8 cellular contexts compared by ENCODE assay signal in genomic region chr16:2497116-2497630, GRCh38. TPM values are rescaled to one million over a fixed set of nuclear protein-coding genes. Genes with fewer than 3 reads are reported as not detected.
DNase-seq lines count a peak whose midpoint lies in the region; ATAC-seq and TF ChIP-seq lines count a peak whose summit lies in the region.
"Had no signal": no experiment of that assay in that cellular context is flagged by ENCODE, and none has a peak within 500 bp of the region (broad histone marks: within the 10 kb centered on the region; RNA-seq: fewer than 3 reads in every experiment).

No MANE protein-coding gene starts in this region.

- no peaks in the 10 kb centered on the region for H3K9me3 Mint-ChIP-seq in T-helper 2 cell treated with Interferon-gamma antibody and Interleukin-4, amounts not matched to agents 5 μg/mL and 100 μg/mL, for 36 hours

- H4K91ac ChIP-seq in neuronal stem cell (ENCODE audit: low read depth, low read length, poor library complexity) = no peak overlapping the region

- no peak overlapping the region for H3K14ac ChIP-seq in neuronal stem cell (ENCODE audit: low read length)

- DNase-seq in GM03348 (ENCODE audit: low spot score) (peak; percentile 74), body of pancreas (peak in 3 of 4 donors; percentile 59 to 64 (median 62)), neuronal stem cell (ENCODE audit: low spot score) (no peak)
- DNase-seq in stimulated activated CD8-positive, alpha-beta memory T cell treated with anti-CD3 and anti-CD28 coated beads, Interleukin-4, amount 100 ng/mL, for 48 hours = no peak
- no peak for DNase-seq in T-helper 2 cell treated with Interferon-gamma antibody and Interleukin-4, amounts not matched to agents 5 μg/mL and 100 μg/mL, for 36 hours (ENCODE audit: low spot score)
- DNase-seq: islet precursor cell had no signal

- peak overlapping the region; percentile 89 for H3K23ac ChIP-seq in neuronal stem cell (ENCODE audit: low read depth, low read length, poor library complexity)

- H3K4me3 ChIP-seq in body of pancreas = no peak overlapping the region
- no peak overlapping the region for H3K4me3 ChIP-seq in neuronal stem cell (ENCODE audit: low read length in 2 of 2)

- H3K36me3 ChIP-seq in body of pancreas (replicated peaks in 1 of 2; ENCODE audit: insufficient read depth in 1 of 2, low read depth in 2 of 2) = peaks cover 0 to 1% of the 10 kb centered on the region in 2 donors
- H3K36me3 ChIP-seq in neuronal stem cell (replicated peaks in 1 of 2; ENCODE audit: control insufficient read depth in 2 of 2, insufficient read depth in 2 of 2, low read length in 2 of 2) = peaks cover 19 to 40% of the 10 kb centered on the region in 2 donors

- H2BK5ac ChIP-seq in neuronal stem cell (ENCODE audit: low read length) = peak overlapping the region; percentile 13

- H3K79me1 ChIP-seq in neuronal stem cell (ENCODE audit: low read depth, low read length) = peaks cover 8% of the 10 kb centered on the region

- no peak overlapping the region for H3K4me3 Mint-ChIP-seq in T-helper 2 cell treated with Interferon-gamma antibody and Interleukin-4, amounts not matched to agents 5 μg/mL and 100 μg/mL, for 36 hours

- H3K4me2 ChIP-seq in neuronal stem cell (ENCODE audit: insufficient read depth, low read length, poor library complexity, severe bottlenecking) = no peak overlapping the region

- no peak overlapping the region for H2BK12ac ChIP-seq in neuronal stem cell (ENCODE audit: low read length)

- H3K9me3 ChIP-seq in body of pancreas (no peaks in the 10 kb centered on the region), neuronal stem cell (replicated peaks in 1 of 2; ENCODE audit: control insufficient read depth in 2 of 2, insufficient read depth in 1 of 2, low read depth in 1 of 2, low read length in 2 of 2) (peaks cover 0 to under 1% of the 10 kb centered on the region in 2 donors)

- H3K4me1 ChIP-seq in body of pancreas (peaks cover 61% of the 10 kb centered on the region), neuronal stem cell (ENCODE audit: control insufficient read depth in 2 of 2, insufficient read depth in 1 of 2, low read depth in 1 of 2, low read length in 2 of 2) (peaks cover 9% of the 10 kb centered on the region in 2 donors)

- no peak overlapping the region for H2AFZ ChIP-seq in neuronal stem cell (ENCODE audit: low read length)

- ATAC-seq in body of pancreas (peak; percentile 13), GM21526 (IDR thresholded peaks at IDR 0.05; ENCODE audit: low FRiP score, unreplicated experiment) (no peak)

- H2BK15ac ChIP-seq in neuronal stem cell (ENCODE audit: low read length) = no peak overlapping the region

- H3K27ac ChIP-seq in body of pancreas (peak overlapping the region in 3 of 4 donors; percentile 51 to 71 (median 71)), neuronal stem cell (replicated peaks; ENCODE audit: low read length) (no peak overlapping the region)

- H4K8ac ChIP-seq in neuronal stem cell (ENCODE audit: low read depth, low read length) = no peak overlapping the region

- no peak for TF ChIP-seq POLR2A in body of pancreas (IDR thresholded peaks at IDR 0.05)

- intact Hi-C loops in body of pancreas (cut with DNase I) = loop anchor here (5.0 to 10.0 kb wide), 3 partner anchors 62 to 225 kb away; no protein-coding TSS in a partner anchor

- no peak overlapping the region for H3K18ac ChIP-seq in neuronal stem cell (ENCODE audit: low read length)

- H3K4ac ChIP-seq in neuronal stem cell (ENCODE audit: low read length) = no peak overlapping the region

- TF ChIP-seq CTCF in body of pancreas (IDR thresholded peaks at IDR 0.05) = no peak

- no peaks in the 10 kb centered on the region for H3K27me3 Mint-ChIP-seq in T-helper 2 cell treated with Interferon-gamma antibody and Interleukin-4, amounts not matched to agents 5 μg/mL and 100 μg/mL, for 36 hours (ENCODE audit: low read depth)

- H3K36me3 Mint-ChIP-seq in T-helper 2 cell treated with Interferon-gamma antibody and Interleukin-4, amounts not matched to agents 5 μg/mL and 100 μg/mL, for 36 hours (ENCODE audit: low read depth) = peaks cover 1% of the 10 kb centered on the region

- H3K27ac Mint-ChIP-seq in T-helper 2 cell treated with Interferon-gamma antibody and Interleukin-4, amounts not matched to agents 5 μg/mL and 100 μg/mL, for 36 hours = no peak overlapping the region

- WGBS in body of pancreas, 2 donors = 63 to 66% methylated on average over 9 to 21 of the region's 21 CpGs
- WGBS in neuronal stem cell (ENCODE audit: extremely low coverage in 2 of 2, insufficient read length in 2 of 2, insufficient replicate concordance in 1 of 2), 2 donors = no CpG with 5 or more reads among the region's 21 CpGs

- no peaks in the 10 kb centered on the region for H3K27me3 ChIP-seq in body of pancreas
- H3K27me3 ChIP-seq in neuronal stem cell (ENCODE audit: control insufficient read depth in 3 of 3, insufficient read depth in 3 of 3, low read depth in 1 of 3, low read length in 3 of 3) = no peaks in the 10 kb centered on the region

- H3K4me1 Mint-ChIP-seq in T-helper 2 cell treated with Interferon-gamma antibody and Interleukin-4, amounts not matched to agents 5 μg/mL and 100 μg/mL, for 36 hours (ENCODE audit: low read depth) = no peaks in the 10 kb centered on the region

- no peak overlapping the region for H2AK5ac ChIP-seq in neuronal stem cell (ENCODE audit: low read depth, low read length)

- H3K9ac ChIP-seq in neuronal stem cell (ENCODE audit: low read depth, low read length, poor library complexity) = peak overlapping the region; percentile 21

- no peak overlapping the region for H2BK120ac ChIP-seq in neuronal stem cell (ENCODE audit: low read depth, low read length)

RNA-seq across cellular contexts. Expression of gene ATP6V0C, which starts 16.6 kb away (rescaled TPM):
- total RNA-seq in body of pancreas = 10 to 100 TPM; 33.5 to 38.9 TPM
- polyA plus RNA-seq in neuronal stem cell (2013, experiment 1 of 2) = 244 TPM
- polyA plus RNA-seq in neuronal stem cell (2013, experiment 2 of 2) = 240 TPM

RNA-seq across cellular contexts. Expression of gene TBC1D24, which starts 22.2 kb away (rescaled TPM):
- total RNA-seq in body of pancreas = 10 to 100 TPM; 18.7 to 30.0 TPM
- 7.1 TPM for polyA plus RNA-seq in neuronal stem cell (2013, experiment 1 of 2)
- 7.2 TPM for polyA plus RNA-seq in neuronal stem cell (2013, experiment 2 of 2)

RNA-seq across cellular contexts. Expression of gene AMDHD2, which starts 23.0 kb away (rescaled TPM):
- 10 to 100 TPM; 13.7 to 33.6 TPM for total RNA-seq in body of pancreas
- 6.3 TPM for polyA plus RNA-seq in neuronal stem cell (2013, experiment 1 of 2)
- 6.9 TPM for polyA plus RNA-seq in neuronal stem cell (2013, experiment 2 of 2)

RNA-seq across cellular contexts. Expression of gene NTN3, which starts 26.1 kb away (rescaled TPM):
- total RNA-seq in body of pancreas = not detected
- 0.96 TPM for polyA plus RNA-seq in neuronal stem cell (2013, experiment 1 of 2)
- 1.1 TPM for polyA plus RNA-seq in neuronal stem cell (2013, experiment 2 of 2)
- polyA plus RNA-seq: endothelial cell of umbilical vein had no signal

RNA-seq across cellular contexts. Expression of gene CEMP1, which starts 34.0 kb away (rescaled TPM):
- 1 to 10 TPM in 1 of 2 donors, under 1 TPM in 1; 0.52 to 1.3 TPM for total RNA-seq in body of pancreas
- polyA plus RNA-seq in neuronal stem cell (2013, experiment 1 of 2) = not detected
- 0.03 TPM for polyA plus RNA-seq in neuronal stem cell (2013, experiment 2 of 2)
- total RNA-seq: endothelial cell of umbilical vein had no signal
- polyA plus RNA-seq: endothelial cell of umbilical vein had no signal

Comparison
In these comparisons a context has a peak if more than half of its experiments do, and no peak if none do; other contexts are left out.
1. DNase-seq: peak in GM03348 (single experiment) and body of pancreas (3 of 4); none in neuronal stem cell (single experiment), stimulated activated CD8-positive, alpha-beta memory T cell treated with anti-CD3 and anti-CD28 coated beads, Interleukin-4, amount 100 ng/mL, for 48 hours (single experiment) and T-helper 2 cell treated with Interferon-gamma antibody and Interleukin-4, amounts not matched to agents 5 μg/mL and 100 μg/mL, for 36 hours (single experiment).